ENCODE assay signal across 1 cellular context in genomic region chr14:61517861-61518802, GRCh38.
TF ChIP-seq lines count a peak whose summit lies in the region.

No MANE protein-coding gene starts in this region.

TF ChIP-seq in HepG2, 621 proteins besides CTCF, POLR2A, EP300 and RAD21 (continued from another document and continues in another):
- TF ChIP-seq ZNF407 (CRISPR knock-in tag; IDR thresholded peaks at IDR 0.05; ENCODE audit: not compliant biosample characterization) (no peak), BRD4 (CRISPR knock-in tag; IDR thresholded peaks at IDR 0.05) (0 out of 2 replicates have a peak, but pooled peaks have one; percentile 52), ZFX (CRISPR knock-in tag; IDR thresholded peaks at IDR 0.05; ENCODE audit: low read depth) (no peak), THRA (CRISPR knock-in tag; IDR thresholded peaks at IDR 0.05; ENCODE audit: borderline replicate concordance) (0 out of 2 replicates have a peak, but pooled peaks have one; percentile 21), ZNF678 (CRISPR knock-in tag; IDR thresholded peaks at IDR 0.05) (no peak), DNMT3B (CRISPR knock-in tag; conservative IDR thresholded peaks at IDR 0.05) (no peak), MAF1 (CRISPR knock-in tag; IDR thresholded peaks at IDR 0.05; ENCODE audit: borderline replicate concordance) (no peak), SOX13 (IDR thresholded peaks at IDR 0.05) (no peak), SOX13 (CRISPR knock-in tag; conservative IDR thresholded peaks at IDR 0.05 in 1 of 2, IDR thresholded peaks at IDR 0.05 in 1 of 2) (peak in 1 of 2 experiments; percentile 60; a peak in 2 of 4 replicates), NFE2 (CRISPR knock-in tag; IDR thresholded peaks at IDR 0.05) (no peak), TCF7 (IDR thresholded peaks at IDR 0.05; ENCODE audit: low read depth) (no peak), IKZF5 (CRISPR knock-in tag; IDR thresholded peaks at IDR 0.05) (peak; percentile 72), ZNF549 (CRISPR knock-in tag; IDR thresholded peaks at IDR 0.05) (peak; percentile 68; the same call in 1 of the 2 replicates), HNF4G (IDR thresholded peaks at IDR 0.05; ENCODE audit: borderline replicate concordance, low read depth, low read length) (peak; percentile 73; the same call in 1 of the 2 replicates), HNF4G (CRISPR knock-in tag; IDR thresholded peaks at IDR 0.05; ENCODE audit: borderline replicate concordance, low read depth) (peak; percentile 82; the same call in 1 of the 2 replicates), ARID5B (CRISPR knock-in tag; IDR thresholded peaks at IDR 0.05) (peak; percentile 76), GATAD2A (CRISPR knock-in tag; IDR thresholded peaks at IDR 0.05) (peak; percentile 68), HBP1 (CRISPR knock-in tag; IDR thresholded peaks at IDR 0.05; ENCODE audit: low read depth) (0 out of 2 replicates have a peak, but pooled peaks have one; percentile 28), ZNF282 (IDR thresholded peaks at IDR 0.05; ENCODE audit: partially characterized antibody) (no peak), HNRNPLL (IDR thresholded peaks at IDR 0.05; ENCODE audit: low read depth, low read length, poor library complexity, severe bottlenecking) (no peak), STAT6 (CRISPR knock-in tag; IDR thresholded peaks at IDR 0.05; ENCODE audit: borderline replicate concordance) (0 out of 2 replicates have a peak, but pooled peaks have one; percentile 32), HDAC2 (CRISPR knock-in tag; IDR thresholded peaks at IDR 0.05) (peak; percentile 69), ZFP91 (CRISPR knock-in tag; IDR thresholded peaks at IDR 0.05; ENCODE audit: borderline replicate concordance) (no peak), ZNF256 (CRISPR knock-in tag; conservative IDR thresholded peaks at IDR 0.05) (no peak), ZNF570 (CRISPR knock-in tag; IDR thresholded peaks at IDR 0.05; ENCODE audit: borderline replicate concordance) (no peak), CREB1 (IDR thresholded peaks at IDR 0.05) (no peak), CREB1 (CRISPR knock-in tag; IDR thresholded peaks at IDR 0.05) (no peak), ZNF644 (CRISPR knock-in tag; IDR thresholded peaks at IDR 0.05; ENCODE audit: low read depth) (peak; percentile 95), NR2F6 (IDR thresholded peaks at IDR 0.05) (no peak), NR2F6 (CRISPR knock-in tag; IDR thresholded peaks at IDR 0.05) (0 out of 2 replicates have a peak, but pooled peaks have one; percentile 10), ZNF343 (CRISPR knock-in tag; IDR thresholded peaks at IDR 0.05) (peak; percentile 35; the same call in 1 of the 2 replicates), MXD3 (CRISPR knock-in tag; IDR thresholded peaks at IDR 0.05) (peak; percentile 42; the same call in 1 of the 2 replicates), ZNF580 (CRISPR knock-in tag; IDR thresholded peaks at IDR 0.05; ENCODE audit: borderline replicate concordance, low read depth) (peak; percentile 62; the same call in 1 of the 2 replicates), ELF3 (CRISPR knock-in tag; IDR thresholded peaks at IDR 0.05) (peak; percentile 97), SP2 (CRISPR knock-in tag; IDR thresholded peaks at IDR 0.05) (no peak)
